37 cellular contexts compared by ENCODE assay signal in the genomic region with DNA sequence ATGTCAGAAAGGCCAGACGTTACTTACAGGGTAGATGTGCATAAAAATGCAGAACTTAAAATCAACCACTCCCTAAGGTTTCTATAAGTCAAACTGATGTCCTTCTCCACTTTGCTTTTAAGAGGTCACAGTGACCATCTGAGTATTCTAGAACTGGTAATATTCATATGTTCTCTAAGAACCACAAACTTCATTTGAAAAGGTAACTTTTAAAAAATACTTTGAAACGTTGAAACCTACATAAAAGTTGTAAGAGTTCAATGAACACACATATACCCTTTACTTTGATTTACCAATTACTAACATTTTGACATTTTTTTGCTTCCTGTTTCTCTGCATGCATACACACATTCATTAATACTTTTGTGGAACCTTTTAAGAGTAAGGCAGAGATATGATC. TPM values are rescaled to one million over a fixed set of nuclear protein-coding genes. Genes with fewer than 3 reads are reported as not detected.
"Had no signal": no experiment of that assay in that cellular context is flagged by ENCODE, and none has a peak within 500 bp of the region (broad histone marks: within the 10 kb centered on the region; RNA-seq: fewer than 3 reads in every experiment).

No MANE protein-coding gene starts in this region.

- H3K27me3 ChIP-seq: ascending aorta, body of pancreas, brain microvascular endothelial cell, breast epithelium had no signal

- H3K27me3 Mint-ChIP-seq: activated B cell treated with CpG ODN at 0.5 μM for 24 hours; activated CD4-positive, alpha-beta memory T cell treated with anti-CD3 and anti-CD28 coated beads, Interleukin-2, amount 10 ng/mL, durations not matched to agents 7 days and 5 days; activated CD4-positive, alpha-beta T cell treated with anti-CD3 and anti-CD28 coated beads, Interleukin-2, amount 10 ng/mL, durations not matched to agents 24 days and 14 days; activated CD8-positive, alpha-beta memory T cell treated with anti-CD3 and anti-CD28 coated beads, Interleukin-2, amount 10 ng/mL, durations not matched to agents 7 days and 5 days; activated naive CD4-positive, alpha-beta T cell treated with anti-CD3 and anti-CD28 coated beads, Interleukin-2, amount 10 ng/mL, durations not matched to agents 7 days and 5 days; activated naive CD4-positive, alpha-beta T cell treated with anti-CD3 and anti-CD28 coated beads, Interleukin-2, amount 50 U/mL, for 24 hours; activated naive CD8-positive, alpha-beta T cell; activated naive CD8-positive, alpha-beta T cell treated with anti-CD3 and anti-CD28 coated beads, Interleukin-2, amount 10 ng/mL, durations not matched to agents 7 days and 5 days; activated naive CD8-positive, alpha-beta T cell treated with anti-CD3 and anti-CD28 coated beads, Interleukin-2, amount 50 U/mL, for 24 hours; activated T-cell treated with anti-CD3 and anti-CD28 coated beads, Interleukin-2, amount 50 U/mL, for 24 hours had no signal

- H3K4me1 ChIP-seq: ascending aorta, breast epithelium had no signal

- ATAC-seq: activated CD8-positive, alpha-beta memory T cell treated with anti-CD3 and anti-CD28 coated beads, Interleukin-2, amount 10 ng/mL, durations not matched to agents 7 days and 5 days; activated CD8-positive, alpha-beta T cell treated with anti-CD3 and anti-CD28 coated beads, Interleukin-2, amount 10 ng/mL, durations not matched to agents 7 days and 5 days; activated naive CD8-positive, alpha-beta T cell treated with anti-CD3 and anti-CD28 coated beads, Interleukin-2, amount 50 U/mL, for 24 hours; body of pancreas had no signal

- H3K9me3 Mint-ChIP-seq: activated B cell treated with CpG ODN at 0.5 μM for 24 hours; activated CD4-positive, alpha-beta memory T cell treated with anti-CD3 and anti-CD28 coated beads, Interleukin-2, amount 10 ng/mL, durations not matched to agents 7 days and 5 days; activated CD4-positive, alpha-beta T cell treated with anti-CD3 and anti-CD28 coated beads, Interleukin-2, amount 10 ng/mL, durations not matched to agents 24 days and 14 days; activated naive CD4-positive, alpha-beta T cell treated with anti-CD3 and anti-CD28 coated beads, Interleukin-2, amount 10 ng/mL, durations not matched to agents 7 days and 5 days; activated naive CD4-positive, alpha-beta T cell treated with anti-CD3 and anti-CD28 coated beads, Interleukin-2, amount 50 U/mL, for 24 hours; activated naive CD8-positive, alpha-beta T cell treated with anti-CD3 and anti-CD28 coated beads, Interleukin-2, amount 50 U/mL, for 24 hours; activated T-cell treated with anti-CD3 and anti-CD28 coated beads, Interleukin-2, amount 50 U/mL, for 24 hours; activated T-helper 2 cell treated with anti-CD3 and anti-CD28 coated beads, Interferon-gamma antibody, Interleukin-2, Interleukin-4, amounts not matched to agents 10 μg/mL and 5 μg/mL and 100 μg/mL, durations not matched to agents 14 hours and 24 hours and 36 hours; T-helper 1 cell treated with Interleukin-12 subunit alpha and Interleukin-12 subunit beta and Interleukin-4 antibody, amounts not matched to agents 30 μg/mL and 1 μg/mL, for 36 hours; T-helper 2 cell treated with Interferon-gamma antibody and Interleukin-4, amounts not matched to agents 5 μg/mL and 100 μg/mL, for 36 hours had no signal

- H3K27ac ChIP-seq: ascending aorta, body of pancreas, brain microvascular endothelial cell, breast epithelium, VCaP had no signal

- DNase-seq: activated B cell treated with CpG ODN at 0.5 μM for 24 hours; activated CD4-positive, alpha-beta memory T cell treated with anti-CD3 and anti-CD28 coated beads, Interleukin-2, amount 10 ng/mL, durations not matched to agents 7 days and 5 days; activated CD4-positive, alpha-beta T cell treated with anti-CD3 and anti-CD28 coated beads for 4 hours; activated CD4-positive, alpha-beta T cell treated with anti-CD3 and anti-CD28 coated beads, Interleukin-2, amount 10 ng/mL, durations not matched to agents 24 days and 14 days; activated CD4-positive, alpha-beta T cell treated with anti-CD3 and anti-CD28 coated beads, Interleukin-2, amount 50 U/mL, for 48 hours; activated CD4-positive, CD25-positive, alpha-beta regulatory T cell treated with anti-CD3 and anti-CD28 coated beads, Interleukin-2, amount 50 U/mL, for 72 hours; activated CD8-positive, alpha-beta memory T cell treated with anti-CD3 and anti-CD28 coated beads for 24 hours; activated CD8-positive, alpha-beta memory T cell treated with anti-CD3 and anti-CD28 coated beads, Interleukin-2, amount 10 ng/mL, durations not matched to agents 7 days and 5 days; activated CD8-positive, alpha-beta memory T cell treated with anti-CD3 and anti-CD28 coated beads, Interleukin-2, amount 50 U/mL, for 48 hours; activated CD8-positive, alpha-beta T cell treated with anti-CD3 and anti-CD28 coated beads, Interleukin-2, amount 10 ng/mL, durations not matched to agents 7 days and 5 days; activated effector memory CD4-positive, alpha-beta T cell treated with Interleukin-2 at 50 U/mL for 16 hours; activated gamma-delta T cell; activated naive CD4-positive, alpha-beta T cell treated with anti-CD3 and anti-CD28 coated beads, Interleukin-2, amount 10 ng/mL, durations not matched to agents 7 days and 5 days; activated naive CD4-positive, alpha-beta T cell treated with Interleukin-2 at 50 U/mL for 16 hours; activated naive CD8-positive, alpha-beta T cell treated with anti-CD3 and anti-CD28 coated beads, Interleukin-2, amount 10 ng/mL, durations not matched to agents 7 days and 5 days; activated naive CD8-positive, alpha-beta T cell treated with anti-CD3 and anti-CD28 coated beads, Interleukin-2, amount 50 U/mL, for 24 hours; activated T-cell treated with anti-CD3 and anti-CD28 coated beads, Interleukin-2, amount 50 U/mL, for 24 hours; activated T-cell treated with anti-CD3 and anti-CD28 coated beads, Interleukin-2, amount 50 U/mL, for 48 hours; amygdala; anterior cingulate cortex; body of pancreas; brain microvascular endothelial cell; central memory CD4-positive, alpha-beta T cell; T-helper 1 cell; T-helper 2 cell; T-helper 9 cell had no signal

- H3K9me3 ChIP-seq: ascending aorta, body of pancreas, breast epithelium had no signal

- H3K27ac Mint-ChIP-seq: activated B cell treated with CpG ODN at 0.5 μM for 24 hours; activated CD4-positive, alpha-beta memory T cell treated with anti-CD3 and anti-CD28 coated beads, Interleukin-2, amount 10 ng/mL, durations not matched to agents 7 days and 5 days; activated CD4-positive, alpha-beta T cell treated with anti-CD3 and anti-CD28 coated beads, Interleukin-2, amount 10 ng/mL, durations not matched to agents 24 days and 14 days; activated CD8-positive, alpha-beta memory T cell treated with anti-CD3 and anti-CD28 coated beads, Interleukin-2, amount 10 ng/mL, durations not matched to agents 7 days and 5 days; activated CD8-positive, alpha-beta T cell treated with anti-CD3 and anti-CD28 coated beads, Interleukin-2, amount 10 ng/mL, durations not matched to agents 7 days and 5 days; activated naive CD4-positive, alpha-beta T cell treated with anti-CD3 and anti-CD28 coated beads, Interleukin-2, amount 10 ng/mL, durations not matched to agents 7 days and 5 days; activated naive CD4-positive, alpha-beta T cell treated with anti-CD3 and anti-CD28 coated beads, Interleukin-2, amount 50 U/mL, for 24 hours; activated naive CD8-positive, alpha-beta T cell; activated naive CD8-positive, alpha-beta T cell treated with anti-CD3 and anti-CD28 coated beads, Interleukin-2, amount 10 ng/mL, durations not matched to agents 7 days and 5 days; activated naive CD8-positive, alpha-beta T cell treated with anti-CD3 and anti-CD28 coated beads, Interleukin-2, amount 50 U/mL, for 24 hours; activated T-cell treated with anti-CD3 and anti-CD28 coated beads, Interleukin-2, amount 50 U/mL, for 24 hours; activated T-helper 2 cell treated with anti-CD3 and anti-CD28 coated beads, Interferon-gamma antibody, Interleukin-2, Interleukin-4, amounts not matched to agents 10 μg/mL and 5 μg/mL and 100 μg/mL, durations not matched to agents 14 hours and 24 hours and 36 hours; T-helper 1 cell treated with Interleukin-12 subunit alpha and Interleukin-12 subunit beta and Interleukin-4 antibody, amounts not matched to agents 30 μg/mL and 1 μg/mL, for 36 hours; T-helper 2 cell treated with Interferon-gamma antibody and Interleukin-4, amounts not matched to agents 5 μg/mL and 100 μg/mL, for 36 hours had no signal

- H3K4me3 ChIP-seq: ascending aorta, body of pancreas, breast epithelium had no signal

- H3K4me3 Mint-ChIP-seq: activated B cell treated with CpG ODN at 0.5 μM for 24 hours; activated CD4-positive, alpha-beta memory T cell treated with anti-CD3 and anti-CD28 coated beads, Interleukin-2, amount 10 ng/mL, durations not matched to agents 7 days and 5 days; activated CD4-positive, alpha-beta T cell treated with anti-CD3 and anti-CD28 coated beads, Interleukin-2, amount 10 ng/mL, durations not matched to agents 24 days and 14 days; activated CD8-positive, alpha-beta memory T cell treated with anti-CD3 and anti-CD28 coated beads, Interleukin-2, amount 10 ng/mL, durations not matched to agents 7 days and 5 days; activated CD8-positive, alpha-beta T cell treated with anti-CD3 and anti-CD28 coated beads, Interleukin-2, amount 10 ng/mL, durations not matched to agents 7 days and 5 days; activated naive CD4-positive, alpha-beta T cell treated with anti-CD3 and anti-CD28 coated beads, Interleukin-2, amount 10 ng/mL, durations not matched to agents 7 days and 5 days; activated naive CD4-positive, alpha-beta T cell treated with anti-CD3 and anti-CD28 coated beads, Interleukin-2, amount 50 U/mL, for 24 hours; activated naive CD8-positive, alpha-beta T cell; activated naive CD8-positive, alpha-beta T cell treated with anti-CD3 and anti-CD28 coated beads, Interleukin-2, amount 10 ng/mL, durations not matched to agents 7 days and 5 days; activated naive CD8-positive, alpha-beta T cell treated with anti-CD3 and anti-CD28 coated beads, Interleukin-2, amount 50 U/mL, for 24 hours; activated T-cell treated with anti-CD3 and anti-CD28 coated beads, Interleukin-2, amount 50 U/mL, for 24 hours; T-helper 1 cell treated with Interleukin-12 subunit alpha and Interleukin-12 subunit beta and Interleukin-4 antibody, amounts not matched to agents 30 μg/mL and 1 μg/mL, for 36 hours; T-helper 2 cell treated with Interferon-gamma antibody and Interleukin-4, amounts not matched to agents 5 μg/mL and 100 μg/mL, for 36 hours had no signal

RNA-seq across cellular contexts. Expression of gene ACTL7A, which starts 18.9 kb away (rescaled TPM):
- total RNA-seq: activated B cell treated with CpG ODN at 0.5 μM for 24 hours; activated CD4-positive, alpha-beta memory T cell treated with anti-CD3 and anti-CD28 coated beads, Interleukin-2, amount 10 ng/mL, durations not matched to agents 7 days and 5 days; activated CD4-positive, alpha-beta T cell treated with anti-CD3 and anti-CD28 coated beads, Interleukin-2, amount 10 ng/mL, durations not matched to agents 24 days and 14 days; activated CD8-positive, alpha-beta memory T cell treated with anti-CD3 and anti-CD28 coated beads, Interleukin-2, amount 10 ng/mL, durations not matched to agents 7 days and 5 days; activated CD8-positive, alpha-beta T cell treated with anti-CD3 and anti-CD28 coated beads, Interleukin-2, amount 10 ng/mL, durations not matched to agents 7 days and 5 days; activated naive CD8-positive, alpha-beta T cell treated with anti-CD3 and anti-CD28 coated beads, Interleukin-2, amount 10 ng/mL, durations not matched to agents 7 days and 5 days; activated T-helper 2 cell treated with anti-CD3 and anti-CD28 coated beads, Interferon-gamma antibody, Interleukin-2, Interleukin-4, amounts not matched to agents 10 μg/mL and 5 μg/mL and 100 μg/mL, durations not matched to agents 14 hours and 24 hours and 36 hours; ascending aorta; body of pancreas; breast epithelium; cardiac septum; cerebellum had no signal
- polyA plus RNA-seq: adipose tissue had no signal

RNA-seq across cellular contexts. Expression of gene ACTL7B, which starts 25.1 kb away (rescaled TPM):
- total RNA-seq: activated CD4-positive, alpha-beta memory T cell treated with anti-CD3 and anti-CD28 coated beads, Interleukin-2, amount 10 ng/mL, durations not matched to agents 7 days and 5 days; activated CD4-positive, alpha-beta T cell treated with anti-CD3 and anti-CD28 coated beads, Interleukin-2, amount 10 ng/mL, durations not matched to agents 24 days and 14 days; activated CD8-positive, alpha-beta memory T cell treated with anti-CD3 and anti-CD28 coated beads, Interleukin-2, amount 10 ng/mL, durations not matched to agents 7 days and 5 days; activated CD8-positive, alpha-beta T cell treated with anti-CD3 and anti-CD28 coated beads, Interleukin-2, amount 10 ng/mL, durations not matched to agents 7 days and 5 days; activated naive CD8-positive, alpha-beta T cell treated with anti-CD3 and anti-CD28 coated beads, Interleukin-2, amount 10 ng/mL, durations not matched to agents 7 days and 5 days; ascending aorta; cardiac septum; cerebellum had no signal
- polyA plus RNA-seq: adipose tissue had no signal
